In genomic region chr5:69234457-69235268, GRCh38 we compare ENCODE assay signal across 1 cellular context.
TF ChIP-seq lines count a peak whose summit lies in the region.

CDK7 (plus strand) TSS chr5:69234886; CDS start chr5:69234976, 90 bp downstream.

TF ChIP-seq in HepG2, 621 proteins besides CTCF, POLR2A, EP300 and RAD21 (continued from another document and continues in another):
- TF ChIP-seq FOXP4 (CRISPR knock-in tag; IDR thresholded peaks at IDR 0.05), result no peak
- TF ChIP-seq ATF1 (CRISPR knock-in tag; IDR thresholded peaks at IDR 0.05), result peak; percentile 17; the same call in 1 of the 2 replicates
- TF ChIP-seq MTA1 (CRISPR knock-in tag; IDR thresholded peaks at IDR 0.05; ENCODE audit: borderline replicate concordance), result peak; percentile 42; the same call in 1 of the 2 replicates
- TF ChIP-seq NR2F6 (IDR thresholded peaks at IDR 0.05), result no peak
- peak; percentile 7; the same call in 1 of the 2 replicates for TF ChIP-seq NR2F6 (CRISPR knock-in tag; IDR thresholded peaks at IDR 0.05)
- TF ChIP-seq TCF12 (IDR thresholded peaks at IDR 0.05), result no peak
- TF ChIP-seq TCF12 (CRISPR knock-in tag; IDR thresholded peaks at IDR 0.05), result 0 out of 2 replicates have a peak, but pooled peaks have one; percentile 40
- TF ChIP-seq ZNF773 (CRISPR knock-in tag; IDR thresholded peaks at IDR 0.05; ENCODE audit: borderline replicate concordance), result no peak
- peak; percentile 44; the same call in 1 of the 2 replicates for TF ChIP-seq ZBTB40 (IDR thresholded peaks at IDR 0.05)
- TF ChIP-seq ZBTB40 (CRISPR knock-in tag; IDR thresholded peaks at IDR 0.05), result peak; percentile 67; the same call in 1 of the 2 replicates
- TF ChIP-seq BORCS8-MEF2B (CRISPR knock-in tag; IDR thresholded peaks at IDR 0.05), result peak; percentile 61; the same call in 1 of the 2 replicates
- no peak for TF ChIP-seq THYN1 (CRISPR knock-in tag; IDR thresholded peaks at IDR 0.05; ENCODE audit: borderline replicate concordance, low read depth)
- no peak for TF ChIP-seq CHCHD3 (CRISPR knock-in tag; IDR thresholded peaks at IDR 0.05)
- TF ChIP-seq BCLAF1 (IDR thresholded peaks at IDR 0.05), result no peak
- peak; percentile 86 for TF ChIP-seq ZNF350 (CRISPR knock-in tag; IDR thresholded peaks at IDR 0.05; ENCODE audit: borderline replicate concordance, low read depth)
- TF ChIP-seq, protein P1, sequence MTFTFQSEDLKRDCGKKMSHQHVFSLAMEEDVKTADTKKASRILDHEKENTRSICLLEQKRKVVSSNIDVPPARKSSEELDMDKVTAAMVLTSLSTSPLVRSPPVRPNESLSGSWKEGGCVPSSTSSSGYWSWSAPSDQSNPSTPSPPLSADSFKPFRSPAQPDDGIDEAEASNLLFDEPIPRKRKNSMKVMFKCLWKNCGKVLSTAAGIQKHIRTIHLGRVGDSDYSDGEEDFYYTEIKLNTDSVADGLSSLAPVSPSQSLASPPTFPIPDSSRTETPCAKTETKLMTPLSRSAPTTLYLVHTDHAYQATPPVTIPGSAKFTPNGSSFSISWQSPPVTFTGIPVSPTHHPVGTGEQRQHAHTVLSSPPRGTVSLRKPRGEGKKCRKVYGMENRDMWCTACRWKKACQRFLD (CRISPR knock-in tag; IDR thresholded peaks at IDR 0.05; ENCODE audit: borderline replicate concordance), result no peak; the same call in 1 of the 2 replicates
- TF ChIP-seq ZNF382 (CRISPR knock-in tag; IDR thresholded peaks at IDR 0.05; ENCODE audit: borderline replicate concordance), result no peak
- peak; percentile 95 for TF ChIP-seq KMT2B (CRISPR knock-in tag; IDR thresholded peaks at IDR 0.05)
- peak; percentile 24; the same call in 1 of the 2 replicates for TF ChIP-seq KLF9 (CRISPR knock-in tag; IDR thresholded peaks at IDR 0.05; ENCODE audit: low read depth)
- peak; percentile 68 for TF ChIP-seq NFYB (CRISPR knock-in tag; IDR thresholded peaks at IDR 0.05)
- 0 out of 2 replicates have a peak, but pooled peaks have one; percentile 46 for TF ChIP-seq ZNF616 (CRISPR knock-in tag; IDR thresholded peaks at IDR 0.05; ENCODE audit: low read depth)
- TF ChIP-seq ASH2L (IDR thresholded peaks at IDR 0.05; ENCODE audit: insufficient read length, low read depth, low read length), result peak; percentile 88
- TF ChIP-seq, protein P2, sequence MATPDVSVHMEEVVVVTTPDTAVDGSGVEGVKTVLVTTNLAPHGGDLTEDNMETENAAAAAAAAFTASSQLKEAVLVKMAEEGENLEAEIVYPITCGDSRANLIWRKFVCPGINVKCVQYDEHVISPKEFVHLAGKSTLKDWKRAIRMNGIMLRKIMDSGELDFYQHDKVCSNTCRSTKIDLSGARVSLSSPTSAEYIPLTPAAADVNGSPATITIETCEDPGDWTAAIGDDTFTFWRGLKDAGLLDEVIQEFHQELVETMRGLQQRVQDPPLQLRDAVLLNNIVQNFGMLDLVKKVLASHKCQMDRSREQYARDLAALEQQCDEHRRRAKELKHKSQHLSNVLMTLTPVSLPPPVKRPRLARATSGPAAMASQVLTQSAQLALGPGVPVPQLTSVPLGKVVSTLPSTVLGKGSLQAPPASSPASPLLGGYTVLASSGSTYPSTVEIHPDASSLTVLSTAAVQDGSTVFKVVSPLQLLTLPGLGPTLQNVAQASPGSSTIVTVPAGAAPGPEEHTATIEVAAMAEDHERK (CRISPR knock-in tag; IDR thresholded peaks at IDR 0.05; ENCODE audit: low read depth), result no peak; the same call in 1 of the 2 replicates
- no peak; the same call in 1 of the 2 replicates for TF ChIP-seq ZNF317 (CRISPR knock-in tag; IDR thresholded peaks at IDR 0.05)
- no peak for TF ChIP-seq BCL6 (CRISPR knock-in tag; IDR thresholded peaks at IDR 0.05)
- no peak for TF ChIP-seq FOXA1 (IDR thresholded peaks at IDR 0.05)
- TF ChIP-seq FOXA1 (CRISPR knock-in tag; IDR thresholded peaks at IDR 0.05), result no peak; the same call in none of the 2 replicates
- TF ChIP-seq RARG (CRISPR knock-in tag; IDR thresholded peaks at IDR 0.05; ENCODE audit: low read depth), result no peak
- TF ChIP-seq AGO2 (optimal IDR thresholded peaks at IDR 0.05; ENCODE audit: low read depth, low read length), result peak; percentile 54
- no peak; the same call in 1 of the 2 replicates for TF ChIP-seq PRDM10 (CRISPR knock-in tag; IDR thresholded peaks at IDR 0.05; ENCODE audit: low read depth)
- 0 out of 2 replicates have a peak, but pooled peaks have one; percentile 17 for TF ChIP-seq ZNF205 (CRISPR knock-in tag; IDR thresholded peaks at IDR 0.05)
- peak; percentile 81; the same call in 1 of the 2 replicates for TF ChIP-seq TFE3 (CRISPR knock-in tag; IDR thresholded peaks at IDR 0.05)
- no peak for TF ChIP-seq IKZF4 (CRISPR knock-in tag; IDR thresholded peaks at IDR 0.05; ENCODE audit: borderline replicate concordance, low read depth, not compliant biosample characterization)
- no peak for TF ChIP-seq HNF4G (IDR thresholded peaks at IDR 0.05; ENCODE audit: borderline replicate concordance, low read depth, low read length)
- peak; percentile 46 for TF ChIP-seq HNF4G (CRISPR knock-in tag; IDR thresholded peaks at IDR 0.05; ENCODE audit: borderline replicate concordance, low read depth)
- TF ChIP-seq FOXO1 (CRISPR knock-in tag; IDR thresholded peaks at IDR 0.05), result peak; percentile 12; the same call in 1 of the 2 replicates
- peak; percentile 26; the same call in 1 of the 2 replicates for TF ChIP-seq REPIN1 (CRISPR knock-in tag; IDR thresholded peaks at IDR 0.05; ENCODE audit: borderline replicate concordance, low read depth)
- peak; percentile 82 for TF ChIP-seq ZFY (CRISPR knock-in tag; IDR thresholded peaks at IDR 0.05)
